In the genomic region with DNA sequence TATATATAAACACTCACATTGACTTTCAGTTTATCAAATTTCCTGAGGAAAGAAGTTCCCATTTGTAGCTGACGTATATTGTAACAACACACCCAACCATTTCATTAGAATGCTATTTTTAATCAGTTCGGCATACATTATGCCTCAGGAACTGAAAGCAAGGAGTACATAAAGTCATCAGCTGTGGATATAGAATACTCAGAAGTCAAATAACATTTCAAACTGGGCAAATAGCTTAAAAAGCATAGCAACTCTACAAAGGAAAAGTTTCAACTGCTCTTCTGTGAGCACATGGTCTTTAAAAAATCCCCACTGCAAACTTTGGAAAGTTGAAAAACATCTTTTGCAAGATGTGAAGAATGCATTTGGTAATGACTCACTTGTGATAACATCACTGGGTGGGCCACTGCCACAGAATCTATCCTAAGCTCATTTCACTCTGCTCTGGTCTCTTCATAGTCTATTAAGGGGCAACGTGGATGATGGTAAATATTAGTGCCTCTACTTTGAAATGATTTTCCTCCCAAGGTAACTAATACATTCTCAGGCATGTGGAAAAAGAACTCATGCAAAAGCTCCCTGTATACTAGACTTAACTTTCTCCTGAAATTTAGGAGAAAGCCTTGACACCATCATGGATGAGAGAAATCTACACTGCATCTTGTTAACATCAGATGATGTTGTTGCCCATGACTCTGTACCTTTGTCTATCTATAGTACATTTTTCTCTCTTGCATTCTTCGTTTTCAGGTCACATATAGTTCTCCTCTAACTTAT, we compare ENCODE assay signal across 8 cellular contexts. TPM values are rescaled to one million over a fixed set of nuclear protein-coding genes. Genes with fewer than 3 reads are reported as not detected.
A peak's percentile ranks its signal among the peaks of the same experiment; 100 is the strongest.
DNase-seq lines count a peak whose midpoint lies in the region; ATAC-seq, FAIRE-seq and TF ChIP-seq lines count a peak whose summit lies in the region.

No MANE protein-coding gene starts in this region.

- TF ChIP-seq CTCF in progenitor cell of endocrine pancreas (IDR thresholded peaks at IDR 0.05; ENCODE audit: unreplicated experiment) (no peak), prostate gland (IDR thresholded peaks at IDR 0.05) (no peak)

- no peak overlapping the region for H3K4me3 Mint-ChIP-seq in progenitor cell of endocrine pancreas (ENCODE audit: low read depth)

- no peak for FAIRE-seq in frontal cortex (lab: Jason Lieb, UNC)

- intact Hi-C loops in prostate gland (cut with DNase I): no loop called here

- DNase-seq in GM04503 (ENCODE audit: low read depth): peak; percentile 39
- peak; percentile 73 for DNase-seq in LHCN-M2 (ENCODE audit: low read depth)
- DNase-seq in dedifferentiated amniotic fluid mesenchymal stem cell (ENCODE audit: extremely low spot score): peak; percentile 54
- no peak for DNase-seq in progenitor cell of endocrine pancreas (ENCODE audit: low spot score, unreplicated experiment)
- no peak for DNase-seq in MG63
- DNase-seq in frontal cortex (ENCODE audit: low spot score in 2 of 2): no peak
- no peak for DNase-seq in prostate gland (ENCODE audit: low spot score)

- no peaks in the 10 kb centered on the region for H3K27me3 Mint-ChIP-seq in progenitor cell of endocrine pancreas

- no peaks in the 10 kb centered on the region for H3K27me3 ChIP-seq in MG63
- H3K27me3 ChIP-seq in prostate gland (replicated peaks; ENCODE audit: insufficient read depth): no peaks in the 10 kb centered on the region

- no peaks in the 10 kb centered on the region for H3K9me3 Mint-ChIP-seq in progenitor cell of endocrine pancreas (ENCODE audit: low read depth)

- WGBS in prostate gland: 67% methylated on average over 4 of the region's 4 CpGs

- H3K4me1 Mint-ChIP-seq in progenitor cell of endocrine pancreas (ENCODE audit: low read depth): peaks cover 13% of the 10 kb centered on the region

- H3K9me3 ChIP-seq in MG63: peaks cover 2% of the 10 kb centered on the region; the same call in 1 of the 2 replicates
- no peaks in the 10 kb centered on the region for H3K9me3 ChIP-seq in prostate gland

- no peaks in the 10 kb centered on the region for H3K4me1 ChIP-seq in prostate gland (replicated peaks)

- peaks cover 14% of the 10 kb centered on the region for H3K36me3 Mint-ChIP-seq in progenitor cell of endocrine pancreas (ENCODE audit: insufficient read depth)

- no peak overlapping the region for H3K4me3 ChIP-seq in MG63
- H3K4me3 ChIP-seq in prostate gland: no peak overlapping the region

- no peak for TF ChIP-seq POLR2A in prostate gland (IDR thresholded peaks at IDR 0.05)

- ATAC-seq in HG03521 (IDR thresholded peaks at IDR 0.05; ENCODE audit: unreplicated experiment): no peak

- H3K36me3 ChIP-seq in MG63 (peaks cover 3% of the 10 kb centered on the region; the same call in 1 of the 2 replicates), prostate gland (no peaks in the 10 kb centered on the region)

- H3K27ac Mint-ChIP-seq in progenitor cell of endocrine pancreas: peak overlapping the region; percentile 0

- peak overlapping the region in 1 of 2 donors; percentile 14 for H3K27ac ChIP-seq in prostate gland

RNA-seq across cellular contexts. Expression of a gene that starts 49.2 kb away (rescaled TPM):
- total RNA-seq in LHCN-M2 (2014; rRNA removed) (95.8 and 103 TPM in 2 replicates), progenitor cell of endocrine pancreas (159 and 169 TPM in 2 replicates), frontal cortex (319 TPM), prostate gland (100 to 1,000 TPM in 1 of 2 donors, 10 to 100 TPM in 1; 13.7 to 103 TPM)
- polyA plus RNA-seq in LHCN-M2 (2012): 74.1 TPM
- 48.7 and 69.0 TPM in 2 replicates for total RNA-seq in MG63 (2014; rRNA removed; shearing (Covaris generic); ENCODE audit: low replicate concordance)

Comparison
In these comparisons a context has a peak if more than half of its experiments do, and no peak if none do; other contexts are left out.
1. DNase-seq: peak in GM04503 (single experiment), LHCN-M2 (single experiment) and dedifferentiated amniotic fluid mesenchymal stem cell (single experiment); none in progenitor cell of endocrine pancreas (single experiment), MG63 (single experiment), frontal cortex (0 of 2) and prostate gland (single experiment).